Comparison of ENCODE assay signal across 8 cellular contexts in the genomic region with DNA sequence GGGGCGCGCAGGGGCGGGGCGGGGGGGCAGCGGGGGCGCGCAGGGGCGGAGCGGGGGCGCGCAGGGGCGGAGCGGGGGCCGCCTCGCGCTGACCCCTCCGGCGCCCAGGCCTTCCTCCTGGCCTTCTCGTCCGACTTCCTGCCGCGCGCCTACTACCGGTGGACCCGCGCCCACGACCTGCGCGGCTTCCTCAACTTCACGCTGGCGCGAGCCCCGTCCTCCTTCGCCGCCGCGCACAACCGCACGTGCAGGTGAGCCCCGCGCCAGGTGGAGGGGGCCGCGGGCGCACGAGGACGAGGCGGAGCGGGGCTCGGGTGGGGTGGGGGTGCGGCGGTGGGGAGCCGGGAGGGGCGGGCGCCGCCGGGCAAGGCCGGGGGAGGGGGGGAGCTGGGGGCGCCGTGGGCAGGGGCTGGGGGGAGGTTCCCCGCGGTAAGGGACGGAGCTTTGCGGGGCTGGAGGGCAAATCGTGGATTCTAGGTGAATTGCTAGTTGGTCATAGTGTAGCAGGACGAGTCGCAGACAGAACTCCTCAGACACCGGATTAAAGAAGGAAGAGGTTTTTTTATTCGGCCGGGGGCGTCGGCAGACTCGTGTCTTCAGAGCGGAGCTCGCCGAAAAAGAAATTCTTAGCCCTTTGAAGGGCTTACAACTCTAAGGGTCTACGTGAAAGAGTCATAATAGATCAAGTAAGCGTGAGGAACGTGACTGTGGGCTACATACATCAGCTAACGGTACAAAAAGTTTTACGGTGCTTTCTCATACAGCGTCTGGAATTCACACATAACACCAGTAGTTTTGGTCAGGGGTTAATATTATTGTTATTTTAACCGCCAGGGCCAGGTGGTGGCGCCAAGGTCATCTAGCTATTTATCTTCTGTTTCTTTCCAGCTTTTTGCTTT. TPM values are rescaled to one million over a fixed set of nuclear protein-coding genes. Genes with fewer than 3 reads are reported as not detected.
DNase-seq lines count a peak whose midpoint lies in the region; ATAC-seq and TF ChIP-seq lines count a peak whose summit lies in the region.

No MANE protein-coding gene starts in this region.

- H3K27ac ChIP-seq in HCT116 (ENCODE audit: low read depth, low read length): no peak overlapping the region
- no peak overlapping the region for H3K27ac ChIP-seq in SJSA1
- peak overlapping the region in 1 of 2 donors; percentile 53 for H3K27ac ChIP-seq in ascending aorta
- H3K27ac ChIP-seq in sigmoid colon: peak overlapping the region; percentile 57 to 66 (median 62)

- TF ChIP-seq POLR2A in HCT116 (IDR thresholded peaks at IDR 0.05; ENCODE audit: borderline replicate concordance, extremely low read depth, insufficient read depth, insufficient read length) (no peak), sigmoid colon (IDR thresholded peaks at IDR 0.05) (no peak)

- DNase-seq in CD1c-positive myeloid dendritic cell (ENCODE audit: extremely low spot score) (peak; percentile 76), HCT116 (ENCODE audit: low read depth, low spot score) (no peak), SJSA1 (ENCODE audit: low read depth in 1 of 2, low spot score in 2 of 2) (peak; percentile 37 to 68), ascending aorta (ENCODE audit: low spot score in 2 of 2) (peak in 1 of 2 donors; percentile 73), hepatic stellate cell (ENCODE audit: low spot score) (peak; percentile 52), sigmoid colon (no peak), NCI-H128 (lab: John Stamatoyannopoulos, UW; ENCODE audit: unreplicated experiment) (no peak)

- peak; percentile 48 for ATAC-seq in HCT116
- ATAC-seq in HG02884 (IDR thresholded peaks at IDR 0.05; ENCODE audit: unreplicated experiment): no peak

- H3K4me3 ChIP-seq in HCT116 (replicated peaks in 1 of 2; ENCODE audit: low read depth in 1 of 2, low read length in 2 of 2): peak overlapping the region; percentile 32 to 39
- H3K4me3 ChIP-seq in SJSA1: peak overlapping the region; percentile 47
- peak overlapping the region; percentile 65 to 76 for H3K4me3 ChIP-seq in ascending aorta
- peak overlapping the region; percentile 39 to 82 (median 62) for H3K4me3 ChIP-seq in sigmoid colon

- H3K27me3 ChIP-seq in HCT116 (ENCODE audit: insufficient read depth, low read length): no peaks in the 10 kb centered on the region
- no peaks in the 10 kb centered on the region for H3K27me3 ChIP-seq in SJSA1 (replicated peaks)
- no peaks in the 10 kb centered on the region for H3K27me3 ChIP-seq in ascending aorta
- no peaks in the 10 kb centered on the region for H3K27me3 ChIP-seq in sigmoid colon

- no peak overlapping the region for H3K9ac ChIP-seq in HCT116 (ENCODE audit: low read length)

- peak overlapping the region; percentile 64 for H3K4me2 ChIP-seq in HCT116 (ENCODE audit: low read length)

- peak overlapping the region; percentile 60 for H2AFZ ChIP-seq in HCT116 (ENCODE audit: low read depth, low read length, poor library complexity, severe bottlenecking)

- TF ChIP-seq CTCF in HCT116 (IDR thresholded peaks at IDR 0.05 in 2 of 3, conservative IDR thresholded peaks at IDR 0.05 in 1 of 3; ENCODE audit: borderline replicate concordance in 1 of 3, insufficient read depth in 1 of 3, low read depth in 2 of 3, low read length in 2 of 3): 0 out of 6 replicates have a peak, but pooled peaks of 2 of the 3 experiments have one; percentile 10 to 31
- TF ChIP-seq CTCF in ascending aorta (IDR thresholded peaks at IDR 0.05): peak in 1 of 3 experiments; percentile 20
- TF ChIP-seq CTCF in sigmoid colon (IDR thresholded peaks at IDR 0.05): no peak

- no peaks in the 10 kb centered on the region for H3K9me3 ChIP-seq in HCT116 (ENCODE audit: control insufficient read depth in 1 of 2, insufficient read depth in 1 of 2, low read depth in 1 of 2, low read length in 2 of 2)
- H3K9me3 ChIP-seq in SJSA1 (replicated peaks): 0 out of 2 replicates have a peak, but pooled peaks cover 4% of the 10 kb centered on the region
- no peaks in the 10 kb centered on the region for H3K9me3 ChIP-seq in ascending aorta
- H3K9me3 ChIP-seq in sigmoid colon: no peaks in the 10 kb centered on the region

- RAD21 ChIA-PET in HCT116 (lab: Charles Lee; ENCODE audit: low non-redundant PET in 1 of 2, low total read pairs in 2 of 2, uncharacterized antibody in 2 of 2, unreplicated experiment in 2 of 2): interaction anchor here in 1 of 2 experiments (0.6 kb wide), 1 partner anchor 83 kb away, joined by 3 read pairs; no protein-coding TSS in a partner anchor

- TF ChIP-seq EP300 in sigmoid colon (IDR thresholded peaks at IDR 0.05): no peak

- intact Hi-C loops in HCT116 (cut with micrococcal nuclease) (no loop called here), ascending aorta (cut with DNase I) (loop anchor here (5.0 kb wide), 2 partner anchors 116 to 651 kb away; a partner anchor contains a TSS), sigmoid colon (cut with DNase I) (loop anchor here (2.0 to 5.0 kb wide), 2 partner anchors 70 to 99 kb away; a partner anchor contains a TSS)

- TF ChIP-seq RAD21 in HCT116 (IDR thresholded peaks at IDR 0.05; ENCODE audit: low read depth): peak; percentile 46; the same call in 1 of the 2 replicates

- CTCF ChIA-PET in HCT116 (lab: Charles Lee): interaction anchor here (0.8 kb wide), 1 partner anchor 304 kb away, joined by 3 read pairs; no protein-coding TSS in a partner anchor

- POLR2A ChIA-PET in HCT116 (lab: Charles Lee): interaction anchor here (0.6 kb wide), 1 partner anchor 180 kb away, joined by 3 read pairs; no protein-coding TSS in a partner anchor

- no TSS peak for BruUV-seq in HCT116 (replicated peaks; lab: Mats Ljungman, UMichigan)

- no peaks in the 10 kb centered on the region for H3K79me2 ChIP-seq in HCT116 (ENCODE audit: insufficient read depth, low read length)

- no peaks in the 10 kb centered on the region for H4K20me1 ChIP-seq in HCT116 (ENCODE audit: insufficient read depth)

- H3K9me2 ChIP-seq in HCT116 (ENCODE audit: insufficient read depth): no peaks in the 10 kb centered on the region

- 1 to 2% methylated on average over 74 to 83 of the region's 83 CpGs for WGBS in sigmoid colon, 2 donors

- H3K4me1 ChIP-seq in HCT116 (ENCODE audit: control insufficient read depth in 1 of 2, insufficient read depth in 2 of 2, low read length in 2 of 2): peaks cover 7 to 9% of the 10 kb centered on the region in 2 experiments; a peak in 3 of 4 replicates
- peaks cover 27% of the 10 kb centered on the region for H3K4me1 ChIP-seq in SJSA1 (replicated peaks)
- H3K4me1 ChIP-seq in ascending aorta: peaks cover 0 to 7% of the 10 kb centered on the region in 2 donors
- H3K4me1 ChIP-seq in sigmoid colon: peaks cover 0 to 18% (median 11%) of the 10 kb centered on the region in 4 donors

- H3K36me3 ChIP-seq in HCT116 (ENCODE audit: control insufficient read depth in 1 of 2, insufficient read depth in 2 of 2, low read length in 2 of 2) (no peaks in the 10 kb centered on the region), SJSA1 (peaks cover 17% of the 10 kb centered on the region), ascending aorta (no peaks in the 10 kb centered on the region), sigmoid colon (no peaks in the 10 kb centered on the region)

TF ChIP-seq in HCT116, 20 proteins besides CTCF, POLR2A, EP300 and RAD21:
- TF ChIP-seq EZH2 (IDR thresholded peaks at IDR 0.05) (no peak), CBX3 (IDR thresholded peaks at IDR 0.05; ENCODE audit: low read depth) (no peak), SRF (IDR thresholded peaks at IDR 0.05; ENCODE audit: low read depth) (no peak), ZNF274 (IDR thresholded peaks at IDR 0.05; ENCODE audit: low read depth, low read length) (no peak)
- TF ChIP-seq, protein P1, sequence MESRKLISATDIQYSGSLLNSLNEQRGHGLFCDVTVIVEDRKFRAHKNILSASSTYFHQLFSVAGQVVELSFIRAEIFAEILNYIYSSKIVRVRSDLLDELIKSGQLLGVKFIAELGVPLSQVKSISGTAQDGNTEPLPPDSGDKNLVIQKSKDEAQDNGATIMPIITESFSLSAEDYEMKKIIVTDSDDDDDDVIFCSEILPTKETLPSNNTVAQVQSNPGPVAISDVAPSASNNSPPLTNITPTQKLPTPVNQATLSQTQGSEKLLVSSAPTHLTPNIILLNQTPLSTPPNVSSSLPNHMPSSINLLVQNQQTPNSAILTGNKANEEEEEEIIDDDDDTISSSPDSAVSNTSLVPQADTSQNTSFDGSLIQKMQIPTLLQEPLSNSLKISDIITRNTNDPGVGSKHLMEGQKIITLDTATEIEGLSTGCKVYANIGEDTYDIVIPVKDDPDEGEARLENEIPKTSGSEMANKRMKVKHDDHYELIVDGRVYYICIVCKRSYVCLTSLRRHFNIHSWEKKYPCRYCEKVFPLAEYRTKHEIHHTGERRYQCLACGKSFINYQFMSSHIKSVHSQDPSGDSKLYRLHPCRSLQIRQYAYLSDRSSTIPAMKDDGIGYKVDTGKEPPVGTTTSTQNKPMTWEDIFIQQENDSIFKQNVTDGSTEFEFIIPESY (IDR thresholded peaks at IDR 0.05; ENCODE audit: extremely low read depth, insufficient replicate concordance, low read length): no peak
- TF ChIP-seq, protein P2, sequence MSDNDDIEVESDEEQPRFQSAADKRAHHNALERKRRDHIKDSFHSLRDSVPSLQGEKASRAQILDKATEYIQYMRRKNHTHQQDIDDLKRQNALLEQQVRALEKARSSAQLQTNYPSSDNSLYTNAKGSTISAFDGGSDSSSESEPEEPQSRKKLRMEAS (IDR thresholded peaks at IDR 0.05): peak; percentile 67

RNA-seq across cellular contexts. Expression of a gene that starts 29.9 kb away (rescaled TPM):
- total RNA-seq in HCT116 (2021; ENCODE audit: unreplicated experiment): 0.84 TPM
- polyA plus RNA-seq in HCT116 (2012): 0.42 and 0.75 TPM in 2 replicates
- total RNA-seq in SJSA1 (2014; rRNA removed; shearing (Covaris generic)): 0.63 and 1.7 TPM in 2 replicates
- total RNA-seq in ascending aorta: 0.43 TPM
- 1 to 10 TPM in 1 of 4 donors, under 1 TPM in 1, not detected in 2; 0.41 to 1.7 TPM for total RNA-seq in sigmoid colon
- polyA plus RNA-seq in sigmoid colon: 10 to 100 TPM in 1 of 3 donors, 1 to 10 TPM in 2; 3.9 to 39.2 (median 7.8) TPM

Comparison
In these comparisons a context has a peak if more than half of its experiments do, and no peak if none do; other contexts are left out.
1. DNase-seq: peak in CD1c-positive myeloid dendritic cell (single experiment), SJSA1 (2 of 2) and hepatic stellate cell (single experiment); none in HCT116 (single experiment), sigmoid colon (single experiment) and NCI-H128 (single experiment).
2. H3K27ac ChIP-seq: peak in sigmoid colon (4 of 4); none in HCT116 (single experiment) and SJSA1 (single experiment).
3. CTCF ChIP-seq: peak in HCT116 (2 of 3); none in sigmoid colon (0 of 4).
4. Peak in every context shown above with its lines, with median percentiles within 50 percentile points of each other: H3K4me3 ChIP-seq.